Comparison of ENCODE assay signal across 18 cellular contexts in genomic region chr9:38363589-38363925, GRCh38. TPM values are rescaled to one million over a fixed set of nuclear protein-coding genes. Genes with fewer than 3 reads are reported as not detected.
A peak's percentile ranks its signal among the peaks of the same experiment; 100 is the strongest.
DNase-seq lines count a peak whose midpoint lies in the region; ATAC-seq and TF ChIP-seq lines count a peak whose summit lies in the region.
"Had no signal": no experiment of that assay in that cellular context is flagged by ENCODE, and none has a peak within 500 bp of the region (broad histone marks: within the 10 kb centered on the region; RNA-seq: fewer than 3 reads in every experiment).

No MANE protein-coding gene starts in this region.

- peaks cover 2 to 6% (median 4%) of the 10 kb centered on the region in 4 donors for H3K4me1 Mint-ChIP-seq in CD4-positive, alpha-beta memory T cell
- H3K4me1 Mint-ChIP-seq: activated CD8-positive, alpha-beta memory T cell treated with anti-CD3 and anti-CD28 coated beads, Interleukin-2, amount 10 ng/mL, durations not matched to agents 7 days and 5 days had no signal

- TF ChIP-seq CTCF in RWPE2 (IDR thresholded peaks at IDR 0.05; ENCODE audit: poor library complexity, severe bottlenecking) (no peak), coronary artery (IDR thresholded peaks at IDR 0.05) (no peak), right atrium auricular region (IDR thresholded peaks at IDR 0.05) (no peak)

- H3K4me3 ChIP-seq in RWPE2 (ENCODE audit: severe bottlenecking) (no peak overlapping the region), coronary artery (peak overlapping the region; percentile 32), neuronal stem cell (ENCODE audit: low read length in 2 of 2) (no peak overlapping the region), right atrium auricular region (no peak overlapping the region)
- H3K4me3 ChIP-seq in CD4-positive, alpha-beta memory T cell (ENCODE audit: low read length in 2 of 2) = no peak overlapping the region
- H3K4me3 ChIP-seq: hepatocyte, lung, tibial nerve had no signal

- H3K4me3 Mint-ChIP-seq in CD4-positive, alpha-beta memory T cell = no peak overlapping the region
- H3K4me3 Mint-ChIP-seq: neural crest cell had no signal

- peak overlapping the region in 2 of 7 donors; percentile 19 to 42 for H3K27ac Mint-ChIP-seq in CD4-positive, alpha-beta memory T cell
- H3K27ac Mint-ChIP-seq: activated CD8-positive, alpha-beta memory T cell treated with anti-CD3 and anti-CD28 coated beads, Interleukin-2, amount 10 ng/mL, durations not matched to agents 7 days and 5 days had no signal

- H3K4ac ChIP-seq in neuronal stem cell (ENCODE audit: low read length) = no peak overlapping the region

- H3K9me3 Mint-ChIP-seq in CD4-positive, alpha-beta memory T cell = no peaks in the 10 kb centered on the region
- H3K9me3 Mint-ChIP-seq: activated T-cell treated with anti-CD3 and anti-CD28 coated beads, Interleukin-2, amount 50 U/mL, for 4 hours; neural crest cell; T-helper 1 cell treated with Interleukin-12 subunit alpha and Interleukin-12 subunit beta and Interleukin-4 antibody, amounts not matched to agents 30 μg/mL and 1 μg/mL, for 36 hours had no signal

- H2AFZ ChIP-seq in neuronal stem cell (ENCODE audit: low read length) = no peak overlapping the region
- H2AFZ ChIP-seq: hepatocyte had no signal

- ATAC-seq in RWPE2 (ENCODE audit: low read depth) = no peak

- peak overlapping the region; percentile 7 for H2BK120ac ChIP-seq in neuronal stem cell (ENCODE audit: low read depth, low read length)

- H3K36me3 Mint-ChIP-seq in CD4-positive, alpha-beta memory T cell = no peaks in the 10 kb centered on the region
- H3K36me3 Mint-ChIP-seq: activated CD8-positive, alpha-beta memory T cell treated with anti-CD3 and anti-CD28 coated beads, Interleukin-2, amount 10 ng/mL, durations not matched to agents 7 days and 5 days; brain had no signal

- H4K8ac ChIP-seq in neuronal stem cell (ENCODE audit: low read depth, low read length) = no peak overlapping the region

- H3K14ac ChIP-seq in neuronal stem cell (ENCODE audit: low read length) = no peak overlapping the region

- H2BK5ac ChIP-seq in neuronal stem cell (ENCODE audit: low read length) = no peak overlapping the region

- H3K27ac ChIP-seq in RWPE2 (ENCODE audit: poor library complexity, severe bottlenecking) = no peak overlapping the region
- H3K27ac ChIP-seq in coronary artery = peak overlapping the region in 1 of 2 donors; percentile 14
- no peak overlapping the region for H3K27ac ChIP-seq in neuronal stem cell (replicated peaks; ENCODE audit: low read length)
- no peak overlapping the region for H3K27ac ChIP-seq in CD4-positive, alpha-beta memory T cell (ENCODE audit: low read depth, low read length)
- H3K27ac ChIP-seq in right atrium auricular region = no peak overlapping the region
- H3K27ac ChIP-seq: C4-2B, hepatocyte, stomach, tibial nerve had no signal

- H2AK5ac ChIP-seq in neuronal stem cell (ENCODE audit: low read depth, low read length) = peak overlapping the region; percentile 57

- peaks cover 1 to 4% of the 10 kb centered on the region in 2 donors for H3K27me3 Mint-ChIP-seq in CD4-positive, alpha-beta memory T cell
- H3K27me3 Mint-ChIP-seq: activated CD8-positive, alpha-beta memory T cell treated with anti-CD3 and anti-CD28 coated beads, Interleukin-2, amount 10 ng/mL, durations not matched to agents 7 days and 5 days had no signal

- no peak overlapping the region for H3K4me2 ChIP-seq in neuronal stem cell (ENCODE audit: insufficient read depth, low read length, poor library complexity, severe bottlenecking)
- H3K4me2 ChIP-seq: hepatocyte had no signal

- CTCF ChIA-PET in CD4-positive, alpha-beta memory T cell (lab: Charles Lee; ENCODE audit: partially characterized antibody) = interaction anchor here (1.1 to 1.3 kb wide), 3 partner anchors 275 to 455 kb away, joined by 3 to 5 read pairs (median 5); no protein-coding TSS in a partner anchor

- no peak overlapping the region for H4K91ac ChIP-seq in neuronal stem cell (ENCODE audit: low read depth, low read length, poor library complexity)

- no peaks in the 10 kb centered on the region for H3K36me3 ChIP-seq in RWPE2 (ENCODE audit: low read depth)
- H3K36me3 ChIP-seq in neuronal stem cell (replicated peaks in 1 of 2; ENCODE audit: control insufficient read depth in 2 of 2, insufficient read depth in 2 of 2, low read length in 2 of 2) = no peaks in the 10 kb centered on the region
- no peaks in the 10 kb centered on the region for H3K36me3 ChIP-seq in CD4-positive, alpha-beta memory T cell (ENCODE audit: insufficient read depth, low read length)
- no peaks in the 10 kb centered on the region for H3K36me3 ChIP-seq in right atrium auricular region
- H3K36me3 ChIP-seq: stomach, tibial nerve had no signal

- WGBS in neuronal stem cell (ENCODE audit: extremely low coverage in 2 of 2, insufficient read length in 2 of 2, insufficient replicate concordance in 1 of 2), 2 donors = no CpG with 5 or more reads among the region's 5 CpGs

- H3K9me3 ChIP-seq in RWPE2 (ENCODE audit: severe bottlenecking) = no peaks in the 10 kb centered on the region
- H3K9me3 ChIP-seq in neuronal stem cell (replicated peaks in 1 of 2; ENCODE audit: control insufficient read depth in 2 of 2, insufficient read depth in 1 of 2, low read depth in 1 of 2, low read length in 2 of 2) = no peaks in the 10 kb centered on the region
- no peaks in the 10 kb centered on the region for H3K9me3 ChIP-seq in CD4-positive, alpha-beta memory T cell (ENCODE audit: control insufficient read depth in 1 of 2, low read length in 2 of 2)
- H3K9me3 ChIP-seq in right atrium auricular region = no peaks in the 10 kb centered on the region
- H3K9me3 ChIP-seq: stomach, tibial nerve had no signal

- no peak overlapping the region for H3K9ac ChIP-seq in neuronal stem cell (ENCODE audit: low read depth, low read length, poor library complexity)

- no peak overlapping the region for H3K23ac ChIP-seq in neuronal stem cell (ENCODE audit: low read depth, low read length, poor library complexity)

- H2BK15ac ChIP-seq in neuronal stem cell (ENCODE audit: low read length) = peak overlapping the region; percentile 11

- POLR2A ChIA-PET in CD4-positive, alpha-beta memory T cell (lab: Charles Lee; ENCODE audit: partially characterized antibody) = no interaction called here

- no peaks in the 10 kb centered on the region for H3K27me3 ChIP-seq in RWPE2 (ENCODE audit: insufficient read depth, poor library complexity, severe bottlenecking)
- H3K27me3 ChIP-seq in neuronal stem cell (ENCODE audit: control insufficient read depth in 3 of 3, insufficient read depth in 3 of 3, low read depth in 1 of 3, low read length in 3 of 3) = peaks cover 0 to 5% (median 0%) of the 10 kb centered on the region in 3 experiments
- no peaks in the 10 kb centered on the region for H3K27me3 ChIP-seq in CD4-positive, alpha-beta memory T cell (ENCODE audit: insufficient read depth, low read length)
- H3K27me3 ChIP-seq in right atrium auricular region = no peaks in the 10 kb centered on the region
- H3K27me3 ChIP-seq: hepatocyte, stomach, tibial nerve had no signal

- peak overlapping the region; percentile 4 for H2BK12ac ChIP-seq in neuronal stem cell (ENCODE audit: low read length)

- H3K79me1 ChIP-seq in neuronal stem cell (ENCODE audit: low read depth, low read length) = no peaks in the 10 kb centered on the region

- intact Hi-C loops in CD4-positive, alpha-beta memory T cell (cut with micrococcal nuclease) = loop anchor here (1.0 to 2.0 kb wide), 2 partner anchors 275 to 450 kb away; no protein-coding TSS in a partner anchor

- H3K4me1 ChIP-seq in RWPE2 (ENCODE audit: insufficient read depth, poor library complexity, severe bottlenecking) (no peaks in the 10 kb centered on the region), neuronal stem cell (ENCODE audit: control insufficient read depth in 2 of 2, insufficient read depth in 1 of 2, low read depth in 1 of 2, low read length in 2 of 2) (peaks cover 8 to 14% of the 10 kb centered on the region in 2 donors), right atrium auricular region (peaks cover 0 to 8% of the 10 kb centered on the region in 2 donors)
- no peaks in the 10 kb centered on the region for H3K4me1 ChIP-seq in CD4-positive, alpha-beta memory T cell (ENCODE audit: insufficient read depth, low read length)

- DNase-seq in RWPE2 (ENCODE audit: low spot score) (peak; percentile 15), coronary artery (ENCODE audit: low spot score) (no peak), neuronal stem cell (ENCODE audit: low spot score) (no peak), HT-29 (ENCODE audit: low spot score) (no peak), right atrium auricular region (ENCODE audit: low spot score) (no peak), NCI-H526 treated with DMSO at 0.1 percent for 48 hours (lab: John Stamatoyannopoulos, UW) (no peak)
- DNase-seq in CD4-positive, alpha-beta memory T cell = no peak
- DNase-seq: activated CD8-positive, alpha-beta memory T cell treated with anti-CD3 and anti-CD28 coated beads, Interleukin-2, amount 10 ng/mL, durations not matched to agents 7 days and 5 days; activated T-cell treated with anti-CD3 and anti-CD28 coated beads, Interleukin-2, amount 50 U/mL, for 4 hours; stimulated activated CD8-positive, alpha-beta memory T cell treated with anti-CD3 and anti-CD28 coated beads, Interleukin-4, amount 100 ng/mL, for 48 hours had no signal

- peak overlapping the region; percentile 36 for H3K18ac ChIP-seq in neuronal stem cell (ENCODE audit: low read length)

RNA-seq across cellular contexts. Expression of gene ALDH1B1, which starts 28.9 kb away (rescaled TPM):
- 24.0 TPM for polyA plus RNA-seq in neuronal stem cell (2013, experiment 1 of 2)
- 24.2 TPM for polyA plus RNA-seq in neuronal stem cell (2013, experiment 2 of 2)
- total RNA-seq in CD4-positive, alpha-beta memory T cell = 1 to 10 TPM; 3.6 to 4.1 TPM
- 10 to 100 TPM; 10.5 TPM for polyA plus RNA-seq in CD4-positive, alpha-beta memory T cell
- 16.0 and 21.6 TPM in 2 replicates for total RNA-seq in HT-29 (2014; rRNA removed; shearing (Covaris generic))
- total RNA-seq in right atrium auricular region = 10 to 100 TPM; 13.7 to 32.0 TPM
